Comparison of ENCODE assay signal across 8 cellular contexts in genomic region chr6:52233975-52234823, GRCh38.
DNase-seq lines count a peak whose midpoint lies in the region; ATAC-seq and TF ChIP-seq lines count a peak whose summit lies in the region.

No MANE protein-coding gene starts in this region.

- intact Hi-C loops in tibial artery (cut with DNase I; ENCODE audit: low total_unique reads): no loop called here

- H3K9ac ChIP-seq in NT2/D1 (ENCODE audit: insufficient read length, low read depth): no peak overlapping the region

- H3K4me1 ChIP-seq in NT2/D1 (ENCODE audit: insufficient read depth, insufficient read length) (peaks cover 2% of the 10 kb centered on the region), tibial artery (peaks cover 0 to 3% (median 0%) of the 10 kb centered on the region in 4 donors)

- H3K36me3 Mint-ChIP-seq in nephron progenitor cell (ENCODE audit: low read depth): no peaks in the 10 kb centered on the region

- H3K9me3 Mint-ChIP-seq in nephron progenitor cell: no peaks in the 10 kb centered on the region

- peaks cover 9% of the 10 kb centered on the region for H3K4me1 Mint-ChIP-seq in nephron progenitor cell

- ATAC-seq in GM19372 (IDR thresholded peaks at IDR 0.05; ENCODE audit: low read depth, unreplicated experiment) (peak; percentile 83), HG03469 (IDR thresholded peaks at IDR 0.05; ENCODE audit: unreplicated experiment) (peak; percentile 75)

- H3K36me3 ChIP-seq in NT2/D1 (ENCODE audit: insufficient read depth, insufficient read length, low read length) (no peaks in the 10 kb centered on the region), tibial artery (no peaks in the 10 kb centered on the region)

- no peak overlapping the region for H3K27ac Mint-ChIP-seq in nephron progenitor cell

- no peak overlapping the region for H3K27ac ChIP-seq in tibial artery

- H3K27me3 ChIP-seq in NT2/D1 (ENCODE audit: insufficient read depth, insufficient read length): no peaks in the 10 kb centered on the region
- peaks cover 0 to 12% of the 10 kb centered on the region in 2 donors for H3K27me3 ChIP-seq in tibial artery

- H3K9me3 ChIP-seq in NT2/D1 (ENCODE audit: insufficient read depth, low read length) (no peaks in the 10 kb centered on the region), tibial artery (no peaks in the 10 kb centered on the region)

- peaks cover 12% of the 10 kb centered on the region for H3K27me3 Mint-ChIP-seq in nephron progenitor cell (ENCODE audit: low read depth, poor library complexity)

- H3K4me3 Mint-ChIP-seq in nephron progenitor cell: no peak overlapping the region

- TF ChIP-seq CTCF in nephron progenitor cell (IDR thresholded peaks at IDR 0.05): peak; percentile 52
- TF ChIP-seq CTCF in tibial artery (IDR thresholded peaks at IDR 0.05): peak in 1 of 2 experiments; percentile 26

- H3K4me3 ChIP-seq in NT2/D1 (ENCODE audit: insufficient read length, low read depth): no peak overlapping the region
- no peak overlapping the region for H3K4me3 ChIP-seq in tibial artery

- DNase-seq in NCI-H2171 treated with DMSO at 0.1 percent for 48 hours (lab: John Stamatoyannopoulos, UW) (peak; percentile 4), NCI-H2171 (lab: John Stamatoyannopoulos, UW) (no peak), NT2/D1 (ENCODE audit: low read depth, low spot score) (peak; percentile 44), cerebellar cortex (ENCODE audit: low spot score) (peak; percentile 38), nephron progenitor cell (peak; percentile 51), tibial artery (no peak)

Comparison
In these comparisons a context has a peak if more than half of its experiments do, and no peak if none do; other contexts are left out.
1. DNase-seq: peak in NCI-H2171 treated with DMSO at 0.1 percent for 48 hours (single experiment), NT2/D1 (single experiment), cerebellar cortex (single experiment) and nephron progenitor cell (single experiment); none in NCI-H2171 (single experiment) and tibial artery (0 of 2).